In genomic region chr16:67406111-67406593, GRCh38 we compare ENCODE assay signal across 14 cellular contexts. TPM values are rescaled to one million over a fixed set of nuclear protein-coding genes. Genes with fewer than 3 reads are reported as not detected.
DNase-seq lines count a peak whose midpoint lies in the region; TF ChIP-seq lines count a peak whose summit lies in the region.
"Had no signal": no experiment of that assay in that cellular context is flagged by ENCODE, and none has a peak within 500 bp of the region (broad histone marks: within the 10 kb centered on the region; RNA-seq: fewer than 3 reads in every experiment).

No MANE protein-coding gene starts in this region.

- H3K36me3 ChIP-seq in GM23248 (ENCODE audit: low read depth) (no peaks in the 10 kb centered on the region), hepatocyte (replicated peaks; ENCODE audit: insufficient read depth, low read depth) (no peaks in the 10 kb centered on the region)
- H3K36me3 ChIP-seq: HAP-1, pancreas had no signal

- H2AFZ ChIP-seq in GM23248 = peak overlapping the region; percentile 2
- H2AFZ ChIP-seq in hepatocyte = no peak overlapping the region

- H3K4me1 ChIP-seq in GM23248 (ENCODE audit: insufficient read depth) = peaks cover 37% of the 10 kb centered on the region
- peaks cover 16% of the 10 kb centered on the region for H3K4me1 ChIP-seq in hepatocyte (ENCODE audit: insufficient read depth)
- H3K4me1 ChIP-seq: HAP-1 had no signal

- in situ Hi-C loops in GM23248 (cut with MboI) = no loop called here

- H3K9me3 ChIP-seq in GM23248 (ENCODE audit: low read depth) = no peaks in the 10 kb centered on the region
- H3K9me3 ChIP-seq in hepatocyte (ENCODE audit: low read depth) = no peaks in the 10 kb centered on the region
- H3K9me3 ChIP-seq: HAP-1, pancreas had no signal

- peak overlapping the region; percentile 80 for H3K9ac ChIP-seq in GM23248

- 10% methylated on average over 15 of the region's 15 CpGs for WGBS in GM23248 (ENCODE audit: low coverage in 1 of 2, low lambda C conversion rate in 2 of 2, missing lambda C conversion rate in 2 of 2), 2 experiments
- WGBS in hepatocyte (ENCODE audit: low lambda C conversion rate, missing lambda C conversion rate) = 85% methylated on average over 15 of the region's 15 CpGs

- peak; percentile 70 for DNase-seq in GM23248
- DNase-seq in chondrocyte (ENCODE audit: low spot score) = no peak
- no peak for DNase-seq in hepatocyte (ENCODE audit: low spot score)
- DNase-seq in activated CD8-positive, alpha-beta memory T cell treated with anti-CD3 and anti-CD28 coated beads, Interleukin-2, amount 50 U/mL, for 4 hours = no peak
- DNase-seq in SHP77 treated with DMSO at 0.1 percent for 48 hours (lab: John Stamatoyannopoulos, UW) = no peak
- DNase-seq in glutamatergic neuron = no peak
- no peak for DNase-seq in hepatic stellate cell (ENCODE audit: low spot score)
- DNase-seq: activated CD8-positive, alpha-beta memory T cell treated with anti-CD3 and anti-CD28 coated beads, Interleukin-2, amount 50 U/mL, for 48 hours; CD4-positive, alpha-beta T cell; kidney glomerular epithelial cell; T1000 had no signal

- peak overlapping the region; percentile 4 for H3K4me3 ChIP-seq in GM23248
- no peak overlapping the region for H3K4me3 ChIP-seq in hepatocyte
- no peak overlapping the region for H3K4me3 ChIP-seq in skin epidermis
- H3K4me3 ChIP-seq: HAP-1, pancreas had no signal

- peak overlapping the region; percentile 74 for H3K27ac Mint-ChIP-seq in chondrocyte (ENCODE audit: unreplicated experiment)
- H3K27ac Mint-ChIP-seq in glutamatergic neuron (ENCODE audit: unreplicated experiment) = no peak overlapping the region
- H3K27ac Mint-ChIP-seq: CD4-positive, alpha-beta T cell had no signal

- TF ChIP-seq CTCF in chondrocyte (IDR thresholded peaks at IDR 0.05) (no peak), hepatocyte (IDR thresholded peaks at IDR 0.05; ENCODE audit: poor library complexity) (no peak), glutamatergic neuron (IDR thresholded peaks at IDR 0.05; ENCODE audit: partially characterized antibody, unreplicated experiment) (no peak)

- H3K9me3 Mint-ChIP-seq in chondrocyte (ENCODE audit: low read depth) = no peaks in the 10 kb centered on the region
- H3K9me3 Mint-ChIP-seq in glutamatergic neuron (ENCODE audit: unreplicated experiment) = peaks cover 2% of the 10 kb centered on the region
- H3K9me3 Mint-ChIP-seq: CD4-positive, alpha-beta T cell had no signal

- H3K27me3 ChIP-seq in GM23248 (replicated peaks; ENCODE audit: insufficient read depth) = no peaks in the 10 kb centered on the region
- H3K27me3 ChIP-seq in hepatocyte = no peaks in the 10 kb centered on the region
- H3K27me3 ChIP-seq: pancreas had no signal

- no peaks in the 10 kb centered on the region for H3K9me2 ChIP-seq in GM23248 (ENCODE audit: insufficient read depth)
- H3K9me2 ChIP-seq in hepatocyte (replicated peaks; ENCODE audit: insufficient read depth) = no peaks in the 10 kb centered on the region

- H3K27ac ChIP-seq in GM23248 = peak overlapping the region; percentile 94
- peak overlapping the region; percentile 87 for H3K27ac ChIP-seq in hepatocyte
- H3K27ac ChIP-seq in skin epidermis = peak overlapping the region in 20 of 21 experiments; percentile 57 to 93 (median 82)

- H3K4me1 Mint-ChIP-seq in chondrocyte (ENCODE audit: low read depth) (peaks cover 16% of the 10 kb centered on the region), glutamatergic neuron (ENCODE audit: low read depth, unreplicated experiment) (peaks cover 2% of the 10 kb centered on the region)

- H3K27me3 Mint-ChIP-seq in chondrocyte (ENCODE audit: low read depth) (no peaks in the 10 kb centered on the region), glutamatergic neuron (ENCODE audit: unreplicated experiment) (peaks cover 8% of the 10 kb centered on the region)

- peaks cover 6% of the 10 kb centered on the region for H3K79me2 ChIP-seq in GM23248 (ENCODE audit: insufficient read depth)
- H3K79me2 ChIP-seq in hepatocyte = no peaks in the 10 kb centered on the region

- peak overlapping the region; percentile 57 for H3K4me2 ChIP-seq in GM23248 (ENCODE audit: unreplicated experiment)
- no peak overlapping the region for H3K4me2 ChIP-seq in hepatocyte

- peaks cover 35% of the 10 kb centered on the region for H3F3A ChIP-seq in GM23248 (ENCODE audit: insufficient read depth)

- H3K36me3 Mint-ChIP-seq in chondrocyte (ENCODE audit: low read depth) (peaks cover 4% of the 10 kb centered on the region), glutamatergic neuron (ENCODE audit: unreplicated experiment) (no peaks in the 10 kb centered on the region)

- H3K4me3 Mint-ChIP-seq in chondrocyte (ENCODE audit: unreplicated experiment) = no peak overlapping the region
- H3K4me3 Mint-ChIP-seq in glutamatergic neuron (ENCODE audit: unreplicated experiment) = no peak overlapping the region
- H3K4me3 Mint-ChIP-seq: CD4-positive, alpha-beta T cell had no signal

- no peaks in the 10 kb centered on the region for H4K20me1 ChIP-seq in GM23248 (ENCODE audit: insufficient read depth)
- H4K20me1 ChIP-seq in hepatocyte (ENCODE audit: insufficient read depth, poor library complexity, severe bottlenecking) = no peaks in the 10 kb centered on the region

RNA-seq across cellular contexts. Expression of gene ZDHHC1, which starts 10.1 kb away (rescaled TPM):
- 9.6 and 10.9 TPM in 2 replicates for total RNA-seq in GM23248 (2014; rRNA removed; shearing (Covaris generic))
- polyA plus RNA-seq in GM23248 (2016; fragmentation: Nextera tagmentation; extraction: Ambion mirVana) (9.2 and 9.6 TPM in 2 replicates), hepatocyte (10.0 and 10.6 TPM in 2 replicates)
- total RNA-seq in chondrocyte (11.8 to 15.0 TPM (median 12.2 TPM) in 3 replicates), hepatocyte (1.9 and 5.9 TPM in 2 replicates), glutamatergic neuron (ENCODE audit: unreplicated experiment) (4.6 TPM)

RNA-seq across cellular contexts. Expression of gene TPPP3, which starts 12.9 kb away (rescaled TPM):
- not detected in 2 replicates for total RNA-seq in GM23248 (2014; rRNA removed; shearing (Covaris generic))
- polyA plus RNA-seq in GM23248 (2016; fragmentation: Nextera tagmentation; extraction: Ambion mirVana) (1.9 and 2.1 TPM in 2 replicates), hepatocyte (13.4 and 20.1 TPM in 2 replicates)
- total RNA-seq in chondrocyte (2.7 to 3.6 TPM (median 3.3 TPM) in 3 replicates), hepatocyte (0.88 and 3.2 TPM in 2 replicates), glutamatergic neuron (ENCODE audit: unreplicated experiment) (21.7 TPM)
- total RNA-seq: CD4-positive, alpha-beta T cell had no signal

RNA-seq across cellular contexts. Expression of gene HSD11B2, which starts 24.8 kb away (rescaled TPM):
- not detected in 2 replicates for total RNA-seq in GM23248 (2014; rRNA removed; shearing (Covaris generic))
- polyA plus RNA-seq in GM23248 (2016; fragmentation: Nextera tagmentation; extraction: Ambion mirVana) = 0.19 and 0.36 TPM in 2 replicates
- 0.20 to 0.77 TPM in 2 of 3 replicates, not detected in the other for total RNA-seq in chondrocyte
- 0.93 and 1.6 TPM in 2 replicates for total RNA-seq in hepatocyte
- 2.3 and 4.2 TPM in 2 replicates for polyA plus RNA-seq in hepatocyte
- total RNA-seq in glutamatergic neuron (ENCODE audit: unreplicated experiment) = 6.0 TPM
- total RNA-seq: CD4-positive, alpha-beta T cell had no signal
